Comparison of ENCODE assay signal across 26 cellular contexts in genomic region chr5:173568703-173569102, GRCh38.
"Had no signal": no experiment of that assay in that cellular context is flagged by ENCODE, and none has a peak within 500 bp of the region (broad histone marks: within the 10 kb centered on the region; RNA-seq: fewer than 3 reads in every experiment).

No MANE protein-coding gene starts in this region.

- H3K9me3 ChIP-seq: mucosa of descending colon, ovary, right lobe of liver, testis, thyroid gland, transverse colon had no signal

- H3K36me3 ChIP-seq: left ventricle myocardium inferior, ovary, right atrium auricular region, right lobe of liver, thyroid gland, transverse colon, upper lobe of left lung, vagina had no signal

- H3K27me3 ChIP-seq: ovary, right atrium auricular region, right lobe of liver, testis, thyroid gland, upper lobe of left lung, vagina had no signal

- ATAC-seq: mucosa of descending colon; naive thymus-derived CD4-positive, alpha-beta T cell; natural killer cell treated with Interleukin-12 subunit alpha and Interleukin-12 subunit beta and Interleukin-15 and Interleukin-18, amount 100 ng/mL, for 72 hours; right lobe of liver; stimulated activated memory B cell treated with anti-CD40 and anti-IgM and Interleukin-4, amounts not matched to agents 10 μg/mL and 1 μg/mL and 100 μg/mL, for 72 hours; stimulated activated naive CD8-positive, alpha-beta T cell treated with anti-CD3 and anti-CD28 coated beads, Interleukin-15, amount 100 ng/mL, for 72 hours had no signal

- H3K4me2 ChIP-seq: smooth muscle cell had no signal

- H3K27ac ChIP-seq: left ventricle myocardium inferior, ovary, right atrium auricular region, right lobe of liver, testis, thyroid gland, transverse colon, upper lobe of left lung, vagina had no signal

- H3K4me3 ChIP-seq: left ventricle myocardium inferior, lung, mucosa of descending colon, ovary, right atrium auricular region, right lobe of liver, smooth muscle cell, testis, thyroid gland, transverse colon, upper lobe of left lung, vagina had no signal

- DNase-seq: hypothalamus; immature natural killer cell; kidney; left ventricle myocardium inferior; midbrain; mucosa of descending colon; naive thymus-derived CD4-positive, alpha-beta T cell; ovary; stimulated activated CD4-positive, alpha-beta T cell treated with anti-CD3 and anti-CD28 coated beads, Interleukin-1b, Interleukin-23, amount 100 ng/mL, for 48 hours; stimulated activated CD4-positive, alpha-beta T cell treated with anti-CD3 and anti-CD28 coated beads, Interleukin-2, amount 100 ng/mL, for 48 hours; stimulated activated CD4-positive, alpha-beta T cell treated with anti-CD3 and anti-CD28 coated beads, Interleukin-4, amount 100 ng/mL, for 4 hours; stimulated activated CD8-positive, alpha-beta memory T cell treated with anti-CD3 and anti-CD28 coated beads, Interleukin-4, amount 100 ng/mL, for 48 hours; stimulated activated naive CD4-positive, alpha-beta T cell treated with Interleukin-2 at 50 U/mL for 16 hours; stimulated activated naive CD8-positive, alpha-beta T cell treated with anti-CD3 and anti-CD28 coated beads, Interleukin-15, amount 100 ng/mL, for 72 hours; substantia nigra; testis; thyroid gland; transverse colon; upper lobe of left lung had no signal

- H3K4me1 ChIP-seq: right lobe of liver had no signal
